In the genomic region with DNA sequence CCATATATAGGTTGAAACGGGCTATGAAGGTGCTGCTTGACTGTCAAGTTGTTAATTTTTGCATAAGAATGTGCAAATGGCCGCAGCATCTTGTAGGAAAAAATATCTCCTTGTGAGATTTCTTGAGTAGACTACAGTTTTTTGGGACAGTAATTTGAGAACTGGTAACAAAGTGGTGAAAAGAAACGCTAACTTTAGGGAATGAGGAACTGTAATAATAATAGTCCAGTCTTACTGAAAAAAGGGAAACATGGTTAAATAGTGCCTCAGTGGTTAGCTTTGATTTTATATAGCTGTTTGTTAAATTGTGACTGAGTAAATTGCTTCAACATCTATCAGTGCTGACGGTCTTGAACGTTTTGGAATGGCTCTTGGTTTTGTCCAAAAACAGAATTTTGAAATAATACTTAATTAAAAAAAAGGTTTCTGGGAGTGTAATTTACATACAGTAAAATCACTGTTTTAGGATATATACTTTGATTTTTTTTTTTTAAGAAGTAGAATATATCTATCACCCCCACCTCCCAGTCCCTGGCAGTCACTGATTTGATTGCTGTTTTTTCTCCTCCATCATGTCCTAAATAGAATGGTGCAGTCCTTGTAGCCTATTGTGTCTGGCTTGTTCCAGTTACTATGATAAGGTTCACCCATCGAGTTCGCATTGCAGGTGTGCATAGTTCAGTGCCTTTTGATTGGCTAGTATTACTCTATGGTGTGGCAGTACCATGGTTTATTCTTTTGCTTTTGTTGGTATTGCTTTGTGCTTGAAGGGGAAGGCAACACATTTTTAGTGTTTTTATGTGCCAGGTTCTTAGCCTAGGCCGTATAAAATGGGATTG, we compare ENCODE assay signal across 11 cellular contexts. TPM values are rescaled to one million over a fixed set of nuclear protein-coding genes. Genes with fewer than 3 reads are reported as not detected.
DNase-seq lines count a peak whose midpoint lies in the region; ATAC-seq, FAIRE-seq and TF ChIP-seq lines count a peak whose summit lies in the region.
"Had no signal": no experiment of that assay in that cellular context is flagged by ENCODE, and none has a peak within 500 bp of the region (broad histone marks: within the 10 kb centered on the region; RNA-seq: fewer than 3 reads in every experiment).

No MANE protein-coding gene starts in this region.

- intact Hi-C loops in heart left ventricle (cut with DNase I) (loop anchor here in 4 of 10 donors (5.0 to 10.0 kb wide), 6 partner anchors 33 to 297 kb away; partner anchors contain the start of genes USP7 (in 3 of the 4), PMM2 (in 1 of the 4) and TMEM186 (in 1 of the 4)), left ventricle myocardium superior (cut with micrococcal nuclease) (no loop called here), lower lobe of right lung (cut with DNase I) (no loop called here)

- TF ChIP-seq CTCF in heart left ventricle (IDR thresholded peaks at IDR 0.05) (no peak), astrocyte (IDR thresholded peaks at IDR 0.05; ENCODE audit: insufficient read depth, low read depth, low read length) (no peak), lower lobe of right lung (IDR thresholded peaks at IDR 0.05) (no peak), upper lobe of left lung (IDR thresholded peaks at IDR 0.05) (no peak)

- no peak for TF ChIP-seq EP300 in upper lobe of left lung (IDR thresholded peaks at IDR 0.05)

- peak overlapping the region; percentile 99 for H3K27ac Mint-ChIP-seq in astrocyte (ENCODE audit: unreplicated experiment)

- no peak overlapping the region for H2AFZ ChIP-seq in astrocyte (ENCODE audit: low read depth, low read length)

- H4K20me1 ChIP-seq in astrocyte (ENCODE audit: insufficient read depth, low read length), result peaks cover 68% of the 10 kb centered on the region

- peak overlapping the region; percentile 91 for H3K9ac ChIP-seq in astrocyte (ENCODE audit: low read length)

- H3K27me3 Mint-ChIP-seq in astrocyte (ENCODE audit: low read depth, unreplicated experiment), result no peaks in the 10 kb centered on the region

- no peak for DNase-seq in heart left ventricle
- DNase-seq in left ventricle myocardium superior, result no peak
- no peak for DNase-seq in astrocyte (ENCODE audit: low read depth)
- DNase-seq in lower lobe of right lung, result no peak
- DNase-seq in upper lobe of left lung, result no peak
- DNase-seq in NK-92 treated with Interleukin-12 subunit alpha and Interleukin-12 subunit beta, amount 100 ng/mL, for 24 hours (lab: John Stamatoyannopoulos, UW), result no peak
- DNase-seq in NCI-H2196 treated with DMSO at 0.1 percent for 48 hours (lab: John Stamatoyannopoulos, UW; ENCODE audit: unreplicated experiment), result no peak
- DNase-seq: cortex of kidney, NCI-H1694 had no signal

- TF ChIP-seq POLR2A in heart left ventricle (IDR thresholded peaks at IDR 0.05) (no peak), upper lobe of left lung (IDR thresholded peaks at IDR 0.05) (no peak)

- no peaks in the 10 kb centered on the region for H3K9me3 Mint-ChIP-seq in astrocyte (ENCODE audit: unreplicated experiment)

- peaks cover 9 to 77% (median 66%) of the 10 kb centered on the region in 12 donors for H3K4me1 ChIP-seq in heart left ventricle
- peaks cover 34% of the 10 kb centered on the region for H3K4me1 ChIP-seq in astrocyte (ENCODE audit: insufficient read depth, low read length)
- H3K4me1 ChIP-seq in lower lobe of right lung, result peaks cover 68% of the 10 kb centered on the region
- peaks cover 58 to 77% (median 68%) of the 10 kb centered on the region in 4 donors for H3K4me1 ChIP-seq in upper lobe of left lung

- peaks cover 77% of the 10 kb centered on the region for H3K79me2 ChIP-seq in astrocyte (ENCODE audit: insufficient read depth, low read length)

- peak overlapping the region in 11 of 12 donors; percentile 75 to 99 (median 93) for H3K4me3 ChIP-seq in heart left ventricle
- H3K4me3 ChIP-seq in astrocyte (ENCODE audit: insufficient read depth, low read depth, low read length), result peak overlapping the region; percentile 80
- peak overlapping the region; percentile 93 for H3K4me3 ChIP-seq in lower lobe of right lung
- H3K4me3 ChIP-seq in upper lobe of left lung, result peak overlapping the region in 3 of 4 donors; percentile 63 to 92 (median 77)

- no peaks in the 10 kb centered on the region for H3K9me3 ChIP-seq in heart left ventricle
- no peaks in the 10 kb centered on the region for H3K9me3 ChIP-seq in astrocyte (ENCODE audit: insufficient read depth, low read depth, low read length)
- H3K9me3 ChIP-seq in lower lobe of right lung, result no peaks in the 10 kb centered on the region
- H3K9me3 ChIP-seq in upper lobe of left lung, result no peaks in the 10 kb centered on the region

- no peak for ATAC-seq in heart left ventricle
- ATAC-seq in left ventricle myocardium superior, result no peak
- ATAC-seq in lower lobe of right lung, result no peak
- no peak for ATAC-seq in upper lobe of left lung (ENCODE audit: low FRiP score in 2 of 2)
- no peak for ATAC-seq in GM18498 (IDR thresholded peaks at IDR 0.05; ENCODE audit: unreplicated experiment)

- peak overlapping the region; percentile 94 for H3K4me2 ChIP-seq in astrocyte (ENCODE audit: low read length)

- H3K4me1 Mint-ChIP-seq in astrocyte (ENCODE audit: low read depth, unreplicated experiment), result peaks cover 32% of the 10 kb centered on the region

- H3K27me3 ChIP-seq in heart left ventricle (no peaks in the 10 kb centered on the region), astrocyte (ENCODE audit: insufficient read depth, low read length) (no peaks in the 10 kb centered on the region), lower lobe of right lung (ENCODE audit: low read depth) (no peaks in the 10 kb centered on the region), upper lobe of left lung (no peaks in the 10 kb centered on the region)

- H3K36me3 Mint-ChIP-seq in astrocyte (ENCODE audit: low read depth, unreplicated experiment), result peaks cover 18% of the 10 kb centered on the region

- H3K27ac ChIP-seq in heart left ventricle (peak overlapping the region in 10 of 12 donors; percentile 14 to 100 (median 98)), astrocyte (ENCODE audit: low read depth, low read length) (no peak overlapping the region), lower lobe of right lung (no peak overlapping the region), upper lobe of left lung (peak overlapping the region in 2 of 4 donors; percentile 98 to 100)

- H3K4me3 Mint-ChIP-seq in astrocyte (ENCODE audit: unreplicated experiment), result peak overlapping the region; percentile 99

- H3K36me3 ChIP-seq in heart left ventricle (peaks cover 0 to 55% (median 33%) of the 10 kb centered on the region in 9 donors), astrocyte (ENCODE audit: insufficient read depth, low read length) (peaks cover 13% of the 10 kb centered on the region), lower lobe of right lung (peaks cover 39% of the 10 kb centered on the region), upper lobe of left lung (peaks cover 0 to 33% (median 10%) of the 10 kb centered on the region in 4 donors)

- FAIRE-seq in astrocyte (lab: Jason Lieb, UNC), result no peak
- FAIRE-seq: G401.6 had no signal

- WGBS in heart left ventricle, 4 donors, result 20 to 25% (median 23%) methylated on average over 8 of the region's 8 CpGs
- WGBS in upper lobe of left lung, 2 donors, result 27 to 28% methylated on average over 8 of the region's 8 CpGs

RNA-seq across cellular contexts. Expression of gene HAPSTR1, which starts 2.8 kb away (rescaled TPM):
- total RNA-seq in heart left ventricle (10 to 100 TPM; 48.9 to 78.4 (median 62.5) TPM), left ventricle myocardium superior (53.0 TPM), astrocyte (97.7 and 99.5 TPM in 2 replicates), lower lobe of right lung (53.1 TPM), upper lobe of left lung (10 to 100 TPM; 37.3 to 62.9 (median 46.0) TPM)
- 10 to 100 TPM; 13.3 to 28.9 TPM for polyA plus RNA-seq in heart left ventricle

Comparison
In these comparisons a context has a peak if more than half of its experiments do, and no peak if none do; other contexts are left out.
1. H3K27ac ChIP-seq: peak in heart left ventricle (10 of 12); none in astrocyte (single experiment) and lower lobe of right lung (single experiment).
2. Peak in every context shown above with its lines, with median percentiles within 50 percentile points of each other: H3K4me3 ChIP-seq.